Comparison of ENCODE assay signal across 10 cellular contexts in genomic region chr2:130154773-130155765, GRCh38. TPM values are rescaled to one million over a fixed set of nuclear protein-coding genes. Genes with fewer than 3 reads are reported as not detected.
"Had no signal": no experiment of that assay in that cellular context is flagged by ENCODE, and none has a peak within 500 bp of the region (broad histone marks: within the 10 kb centered on the region; RNA-seq: fewer than 3 reads in every experiment).

No MANE protein-coding gene starts in this region.

- H3K4me1 ChIP-seq: heart right ventricle, vagina had no signal

- H3K4me3 ChIP-seq: cardiac muscle cell, coronary artery, heart right ventricle, vagina had no signal

- H3K4me3 Mint-ChIP-seq: activated CD4-positive, alpha-beta memory T cell treated with anti-CD3 and anti-CD28 coated beads, Interleukin-2, amount 10 ng/mL, durations not matched to agents 7 days and 5 days; naive thymus-derived CD4-positive, alpha-beta T cell had no signal

- H3K9me3 ChIP-seq: heart right ventricle, vagina had no signal

- ATAC-seq: naive thymus-derived CD4-positive, alpha-beta T cell had no signal

- DNase-seq: activated CD4-positive, alpha-beta memory T cell treated with anti-CD3 and anti-CD28 coated beads, Interleukin-2, amount 10 ng/mL, durations not matched to agents 7 days and 5 days; effector CD4-positive, alpha-beta T cell; stimulated activated CD4-positive, alpha-beta T cell treated with anti-CD3 and anti-CD28 coated beads, Interleukin-2, amount 100 ng/mL, for 24 hours had no signal

- H3K27me3 ChIP-seq: cardiac muscle cell, heart right ventricle, vagina had no signal

- H3K27ac Mint-ChIP-seq: activated CD4-positive, alpha-beta memory T cell treated with anti-CD3 and anti-CD28 coated beads, Interleukin-2, amount 10 ng/mL, durations not matched to agents 7 days and 5 days had no signal

- H3K36me3 ChIP-seq: cardiac muscle cell had no signal

- H3K27me3 Mint-ChIP-seq: activated CD4-positive, alpha-beta memory T cell treated with anti-CD3 and anti-CD28 coated beads, Interleukin-2, amount 10 ng/mL, durations not matched to agents 7 days and 5 days; naive thymus-derived CD4-positive, alpha-beta T cell had no signal

- H3K27ac ChIP-seq: cardiac muscle cell, coronary artery, heart right ventricle, vagina had no signal

- H3K9me3 Mint-ChIP-seq: activated CD4-positive, alpha-beta memory T cell treated with anti-CD3 and anti-CD28 coated beads, Interleukin-2, amount 10 ng/mL, durations not matched to agents 7 days and 5 days; naive thymus-derived CD4-positive, alpha-beta T cell had no signal

RNA-seq across cellular contexts. Expression of gene POTEF, which starts 26.0 kb away (rescaled TPM):
- total RNA-seq: activated CD4-positive, alpha-beta memory T cell treated with anti-CD3 and anti-CD28 coated beads, Interleukin-2, amount 10 ng/mL, durations not matched to agents 7 days and 5 days; frontal cortex; heart right ventricle; lower leg skin; naive thymus-derived CD4-positive, alpha-beta T cell; vagina had no signal

RNA-seq across cellular contexts. Expression of gene TUBA3E, which starts 43.2 kb away (rescaled TPM):
- total RNA-seq: activated CD4-positive, alpha-beta memory T cell treated with anti-CD3 and anti-CD28 coated beads, Interleukin-2, amount 10 ng/mL, durations not matched to agents 7 days and 5 days; cardiac muscle cell; frontal cortex; lower leg skin; naive thymus-derived CD4-positive, alpha-beta T cell; vagina had no signal
